ENCODE assay signal across 1 cellular context in the genomic region with DNA sequence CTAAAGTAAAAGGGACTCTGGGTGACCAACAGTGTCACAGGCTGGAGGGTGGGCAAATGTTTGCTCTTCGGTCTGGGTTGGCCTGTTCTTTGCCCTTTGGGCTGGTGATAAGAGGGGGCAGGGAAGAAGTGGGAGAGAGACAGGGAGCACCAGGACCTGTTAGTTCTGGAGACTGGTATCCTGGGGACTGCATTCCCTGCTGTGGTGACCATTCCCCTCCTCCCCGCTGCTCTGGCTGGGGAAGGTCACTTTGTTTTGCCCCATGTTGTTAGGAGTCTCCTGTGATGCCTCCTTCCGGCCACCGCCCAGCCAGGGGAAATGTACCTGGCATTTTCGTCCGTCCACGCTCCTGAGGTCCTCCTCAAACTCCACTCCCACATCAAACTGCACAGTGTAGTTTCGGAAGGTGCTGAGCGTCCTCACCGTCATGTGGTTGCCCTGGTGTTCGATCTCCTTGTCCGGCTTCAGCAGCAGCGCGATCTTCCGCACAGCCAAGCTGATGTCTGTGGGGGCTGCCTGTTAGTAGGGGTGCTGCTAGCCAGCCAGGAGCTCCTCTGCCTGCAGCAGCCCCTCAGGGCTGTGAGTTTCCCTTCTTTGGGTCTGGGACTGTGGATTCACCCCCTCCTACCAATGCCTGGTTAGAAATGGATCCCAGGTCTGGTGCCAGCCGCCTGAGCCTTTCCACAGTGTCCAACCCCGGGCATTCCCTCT.
TF ChIP-seq lines count a peak whose summit lies in the region.

No MANE protein-coding gene starts in this region.

TF ChIP-seq in K562, 482 proteins besides CTCF, POLR2A, EP300 and RAD21 (continues in another document):
- no peak for TF ChIP-seq HMBOX1 (IDR thresholded peaks at IDR 0.05)
- no peak for TF ChIP-seq FOXP1 (CRISPR knock-in tag; IDR thresholded peaks at IDR 0.05)
- TF ChIP-seq ARID3A (IDR thresholded peaks at IDR 0.05; ENCODE audit: borderline replicate concordance, low read depth, low read length): no peak
- TF ChIP-seq KAT2B (IDR thresholded peaks at IDR 0.05; ENCODE audit: low read depth, low read length): no peak
- TF ChIP-seq ZEB2 (IDR thresholded peaks at IDR 0.05): no peak
- no peak for TF ChIP-seq HMG20B (CRISPR knock-in tag; IDR thresholded peaks at IDR 0.05)
- no peak for TF ChIP-seq NCOR1 (IDR thresholded peaks at IDR 0.05)
- no peak for TF ChIP-seq MCM5 (IDR thresholded peaks at IDR 0.05; ENCODE audit: low read depth)
- TF ChIP-seq ZNF398 (CRISPR knock-in tag; IDR thresholded peaks at IDR 0.05): no peak
- TF ChIP-seq SREBF2 (CRISPR knock-in tag; IDR thresholded peaks at IDR 0.05): no peak
- peak in 1 of 3 experiments; percentile 29 for TF ChIP-seq YY1 (IDR thresholded peaks at IDR 0.05; ENCODE audit: borderline replicate concordance in 1 of 3, control insufficient read depth in 1 of 3, extremely low read depth in 1 of 3, insufficient read depth in 3 of 3, insufficient read length in 1 of 3, insufficient replicate concordance in 2 of 3, low read depth in 1 of 3, low read length in 2 of 3)
- TF ChIP-seq EHMT2 (IDR thresholded peaks at IDR 0.05): no peak
- TF ChIP-seq ZNF280A (IDR thresholded peaks at IDR 0.05; ENCODE audit: low read depth, partially characterized antibody): no peak
- TF ChIP-seq, protein P1, sequence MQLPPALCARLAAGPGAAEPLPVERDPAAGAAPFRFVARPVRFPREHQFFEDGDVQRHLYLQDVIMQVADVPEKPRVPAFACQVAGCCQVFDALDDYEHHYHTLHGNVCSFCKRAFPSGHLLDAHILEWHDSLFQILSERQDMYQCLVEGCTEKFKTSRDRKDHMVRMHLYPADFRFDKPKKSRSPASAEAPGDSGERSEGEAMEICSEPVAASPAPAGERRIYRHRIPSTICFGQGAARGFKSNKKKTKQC (CRISPR knock-in tag; IDR thresholded peaks at IDR 0.05): no peak
- no peak for TF ChIP-seq ZNF431 (CRISPR knock-in tag; IDR thresholded peaks at IDR 0.05)
- no peak; the same call in 1 of the 2 replicates for TF ChIP-seq HDGF (IDR thresholded peaks at IDR 0.05)
- no peak for TF ChIP-seq RUNX1 (IDR thresholded peaks at IDR 0.05; ENCODE audit: low read depth)
- no peak for TF ChIP-seq DIDO1 (tag; IDR thresholded peaks at IDR 0.05; ENCODE audit: low read depth)
- no peak for TF ChIP-seq MLX (CRISPR knock-in tag; conservative IDR thresholded peaks at IDR 0.05)
- no peak for TF ChIP-seq SAFB (IDR thresholded peaks at IDR 0.05; ENCODE audit: borderline replicate concordance, low read depth, low read length)
- TF ChIP-seq RAD51 (IDR thresholded peaks at IDR 0.05; ENCODE audit: borderline replicate concordance, low read depth): no peak
- no peak for TF ChIP-seq EGR1 (conservative IDR thresholded peaks at IDR 0.05)
- TF ChIP-seq FOXJ3 (CRISPR knock-in tag; IDR thresholded peaks at IDR 0.05): no peak
- TF ChIP-seq NR2C1 (IDR thresholded peaks at IDR 0.05): no peak
- TF ChIP-seq NR2C1 (tag; IDR thresholded peaks at IDR 0.05): no peak
- TF ChIP-seq CBX1 (IDR thresholded peaks at IDR 0.05; ENCODE audit: low read depth): no peak
- no peak for TF ChIP-seq TBP (optimal IDR thresholded peaks at IDR 0.05; ENCODE audit: low read depth, low read length)
- no peak for TF ChIP-seq ZNF239 (CRISPR knock-in tag; IDR thresholded peaks at IDR 0.05)
- no peak for TF ChIP-seq HNRNPLL (IDR thresholded peaks at IDR 0.05; ENCODE audit: low read depth, low read length, poor library complexity, severe bottlenecking)
- no peak; the same call in 1 of the 2 replicates for TF ChIP-seq PHF8 (IDR thresholded peaks at IDR 0.05; ENCODE audit: borderline replicate concordance, low read length)
- no peak for TF ChIP-seq BCL6 (CRISPR knock-in tag; IDR thresholded peaks at IDR 0.05)
- no peak for TF ChIP-seq KDM4B (IDR thresholded peaks at IDR 0.05; ENCODE audit: borderline replicate concordance in 2 of 2, low read depth in 1 of 2)
- TF ChIP-seq TEAD4 (IDR thresholded peaks at IDR 0.05; ENCODE audit: low read length): no peak
- no peak for TF ChIP-seq TEAD4 (CRISPR knock-in tag; IDR thresholded peaks at IDR 0.05; ENCODE audit: borderline replicate concordance)
- TF ChIP-seq KLF6 (CRISPR knock-in tag; IDR thresholded peaks at IDR 0.05; ENCODE audit: borderline replicate concordance): no peak
- TF ChIP-seq CBFA2T2 (conservative IDR thresholded peaks at IDR 0.05): no peak
- TF ChIP-seq DLX4 (CRISPR knock-in tag; IDR thresholded peaks at IDR 0.05): no peak
- TF ChIP-seq THAP7 (CRISPR knock-in tag; IDR thresholded peaks at IDR 0.05): no peak
- TF ChIP-seq ESRRB (CRISPR knock-in tag; IDR thresholded peaks at IDR 0.05; ENCODE audit: borderline replicate concordance): no peak
- no peak for TF ChIP-seq NR2C2 (CRISPR knock-in tag; IDR thresholded peaks at IDR 0.05)
- no peak for TF ChIP-seq NR2C2 (tag; IDR thresholded peaks at IDR 0.05)
- TF ChIP-seq, protein P2, sequence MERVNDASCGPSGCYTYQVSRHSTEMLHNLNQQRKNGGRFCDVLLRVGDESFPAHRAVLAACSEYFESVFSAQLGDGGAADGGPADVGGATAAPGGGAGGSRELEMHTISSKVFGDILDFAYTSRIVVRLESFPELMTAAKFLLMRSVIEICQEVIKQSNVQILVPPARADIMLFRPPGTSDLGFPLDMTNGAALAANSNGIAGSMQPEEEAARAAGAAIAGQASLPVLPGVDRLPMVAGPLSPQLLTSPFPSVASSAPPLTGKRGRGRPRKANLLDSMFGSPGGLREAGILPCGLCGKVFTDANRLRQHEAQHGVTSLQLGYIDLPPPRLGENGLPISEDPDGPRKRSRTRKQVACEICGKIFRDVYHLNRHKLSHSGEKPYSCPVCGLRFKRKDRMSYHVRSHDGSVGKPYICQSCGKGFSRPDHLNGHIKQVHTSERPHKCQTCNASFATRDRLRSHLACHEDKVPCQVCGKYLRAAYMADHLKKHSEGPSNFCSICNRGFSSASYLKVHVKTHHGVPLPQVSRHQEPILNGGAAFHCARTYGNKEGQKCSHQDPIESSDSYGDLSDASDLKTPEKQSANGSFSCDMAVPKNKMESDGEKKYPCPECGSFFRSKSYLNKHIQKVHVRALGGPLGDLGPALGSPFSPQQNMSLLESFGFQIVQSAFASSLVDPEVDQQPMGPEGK (CRISPR knock-in tag; IDR thresholded peaks at IDR 0.05; ENCODE audit: borderline replicate concordance): no peak
- TF ChIP-seq, protein P3, sequence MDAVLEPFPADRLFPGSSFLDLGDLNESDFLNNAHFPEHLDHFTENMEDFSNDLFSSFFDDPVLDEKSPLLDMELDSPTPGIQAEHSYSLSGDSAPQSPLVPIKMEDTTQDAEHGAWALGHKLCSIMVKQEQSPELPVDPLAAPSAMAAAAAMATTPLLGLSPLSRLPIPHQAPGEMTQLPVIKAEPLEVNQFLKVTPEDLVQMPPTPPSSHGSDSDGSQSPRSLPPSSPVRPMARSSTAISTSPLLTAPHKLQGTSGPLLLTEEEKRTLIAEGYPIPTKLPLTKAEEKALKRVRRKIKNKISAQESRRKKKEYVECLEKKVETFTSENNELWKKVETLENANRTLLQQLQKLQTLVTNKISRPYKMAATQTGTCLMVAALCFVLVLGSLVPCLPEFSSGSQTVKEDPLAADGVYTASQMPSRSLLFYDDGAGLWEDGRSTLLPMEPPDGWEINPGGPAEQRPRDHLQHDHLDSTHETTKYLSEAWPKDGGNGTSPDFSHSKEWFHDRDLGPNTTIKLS (IDR thresholded peaks at IDR 0.05; ENCODE audit: borderline replicate concordance, low read depth): no peak
- TF ChIP-seq ZNF57 (CRISPR knock-in tag; IDR thresholded peaks at IDR 0.05): no peak
- no peak for TF ChIP-seq SMAD2 (IDR thresholded peaks at IDR 0.05; ENCODE audit: low read depth, low read length)
- TF ChIP-seq LCOR (CRISPR knock-in tag; IDR thresholded peaks at IDR 0.05): no peak
- no peak for TF ChIP-seq NCOA6 (IDR thresholded peaks at IDR 0.05)
- no peak for TF ChIP-seq ZNF197 (CRISPR knock-in tag; IDR thresholded peaks at IDR 0.05; ENCODE audit: low read depth)
- no peak for TF ChIP-seq ZNF589 (CRISPR knock-in tag; IDR thresholded peaks at IDR 0.05; ENCODE audit: low read depth)
- no peak for TF ChIP-seq NR3C1 (CRISPR knock-in tag; IDR thresholded peaks at IDR 0.05)
- TF ChIP-seq RBM22 (IDR thresholded peaks at IDR 0.05; ENCODE audit: low read depth, low read length, poor library complexity, severe bottlenecking): no peak
- no peak for TF ChIP-seq CHD2 (IDR thresholded peaks at IDR 0.05; ENCODE audit: low read depth, low read length)
- no peak for TF ChIP-seq ZNF217 (CRISPR knock-in tag; IDR thresholded peaks at IDR 0.05)
- 0 out of 2 replicates have a peak, but pooled peaks have one; percentile 22 for TF ChIP-seq GABPB1 (CRISPR knock-in tag; IDR thresholded peaks at IDR 0.05)
- TF ChIP-seq CTBP1 (IDR thresholded peaks at IDR 0.05; ENCODE audit: borderline replicate concordance): 0 out of 2 replicates have a peak, but pooled peaks have one; percentile 5
- TF ChIP-seq MYC (IDR thresholded peaks at IDR 0.05; ENCODE audit: low read depth, low read length): peak; percentile 4; the same call in 1 of the 2 replicates
- TF ChIP-seq MYC (CRISPR knock-in tag; IDR thresholded peaks at IDR 0.05; ENCODE audit: borderline replicate concordance, low read depth): no peak
- no peak for TF ChIP-seq COPS2 (conservative IDR thresholded peaks at IDR 0.05)
- TF ChIP-seq MBD2 (IDR thresholded peaks at IDR 0.05; ENCODE audit: borderline replicate concordance, low read depth): no peak
- no peak for TF ChIP-seq ZFP1 (CRISPR knock-in tag; IDR thresholded peaks at IDR 0.05)
- TF ChIP-seq ZNF324 (CRISPR knock-in tag; IDR thresholded peaks at IDR 0.05): no peak
- no peak for TF ChIP-seq ZFP30 (CRISPR knock-in tag; IDR thresholded peaks at IDR 0.05; ENCODE audit: borderline replicate concordance)
- TF ChIP-seq ZNF696 (CRISPR knock-in tag; conservative IDR thresholded peaks at IDR 0.05): no peak
- TF ChIP-seq ARID1B (IDR thresholded peaks at IDR 0.05): no peak
- TF ChIP-seq TARDBP (IDR thresholded peaks at IDR 0.05): no peak
